In the genomic region with DNA sequence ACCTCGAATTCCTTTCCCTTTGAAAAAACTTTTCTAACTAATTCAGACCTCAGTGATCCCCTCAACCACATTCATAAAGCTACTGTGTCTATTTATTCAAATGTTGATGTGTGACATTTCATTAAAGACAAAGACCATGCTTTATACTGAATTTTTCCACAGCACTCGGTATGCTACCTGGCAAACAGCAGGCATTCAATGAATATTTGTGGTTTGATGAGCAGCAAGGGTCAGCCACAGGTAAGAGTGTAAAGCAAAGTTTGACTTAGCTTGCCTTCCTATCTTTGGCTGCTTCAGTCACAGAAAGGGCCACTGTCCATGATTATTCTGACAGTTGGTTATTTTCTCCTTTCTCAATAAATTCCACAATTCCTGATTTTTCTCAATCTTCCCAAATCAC, we compare ENCODE assay signal across 14 cellular contexts. TPM values are rescaled to one million over a fixed set of nuclear protein-coding genes. Genes with fewer than 3 reads are reported as not detected.
DNase-seq lines count a peak whose midpoint lies in the region; ATAC-seq, FAIRE-seq and TF ChIP-seq lines count a peak whose summit lies in the region.
"Had no signal": no experiment of that assay in that cellular context is flagged by ENCODE, and none has a peak within 500 bp of the region (broad histone marks: within the 10 kb centered on the region; RNA-seq: fewer than 3 reads in every experiment).

No MANE protein-coding gene starts in this region.

- peak; percentile 56 for ATAC-seq in HCT116
- ATAC-seq in GM18505 (IDR thresholded peaks at IDR 0.05; ENCODE audit: unreplicated experiment), result no peak
- ATAC-seq: WTC11 had no signal

- H3K9me1 ChIP-seq in keratinocyte (ENCODE audit: control insufficient read depth, extremely low read depth, insufficient read depth, low read length), result no peaks in the 10 kb centered on the region

- H4K20me1 ChIP-seq in HCT116 (ENCODE audit: insufficient read depth) (no peaks in the 10 kb centered on the region), keratinocyte (ENCODE audit: control insufficient read depth, extremely low read depth, insufficient read depth, low read length) (no peaks in the 10 kb centered on the region)

- H3K9ac ChIP-seq in HCT116 (ENCODE audit: low read length) (peak overlapping the region; percentile 29), keratinocyte (ENCODE audit: control insufficient read depth, extremely low read depth, insufficient read depth, low read length) (no peak overlapping the region)

- dilution Hi-C loops in keratinocyte (cut with MboI; ENCODE audit: extremely low pct_ligation_motif_present, low sequenced_read_pairs), result no loop called here

- BruUV-seq in HCT116 (replicated peaks; lab: Mats Ljungman, UMichigan), result no TSS peak

- H3K4me2 ChIP-seq in HCT116 (ENCODE audit: low read length) (peak overlapping the region; percentile 60), keratinocyte (ENCODE audit: control insufficient read depth, extremely low read depth, insufficient read depth, low read depth, low read length) (peak overlapping the region; percentile 46)

- no peaks in the 10 kb centered on the region for H3K36me3 ChIP-seq in HCT116 (ENCODE audit: control insufficient read depth in 1 of 2, insufficient read depth in 2 of 2, low read length in 2 of 2)
- H3K36me3 ChIP-seq in keratinocyte (ENCODE audit: control insufficient read depth in 2 of 2, extremely low read depth in 1 of 2, insufficient read depth in 2 of 2, low read length in 2 of 2), result no peaks in the 10 kb centered on the region

- H3K36me3 Mint-ChIP-seq in CD14-positive monocyte, result no peaks in the 10 kb centered on the region
- H3K36me3 Mint-ChIP-seq in activated T-helper 1 cell treated with anti-CD3 and anti-CD28 coated beads, Interleukin-12 subunit alpha, Interleukin-12 subunit beta, Interleukin-2, Interleukin-4 antibody, amounts not matched to agents 30 ng/mL and 10 ng/mL and 1 ng/mL, durations not matched to agents 14 hours and 24 hours and 36 hours (ENCODE audit: low read depth), result peaks cover 24% of the 10 kb centered on the region
- H3K36me3 Mint-ChIP-seq: WTC11 had no signal

- POLR2A ChIA-PET in HCT116 (lab: Charles Lee), result no interaction called here

- intact Hi-C loops in CD14-positive monocyte (cut with micrococcal nuclease) (loop anchor here in 1 of 2 donors (10.0 kb wide), 1 partner anchor 94 kb away; a partner anchor contains a TSS), HCT116 (cut with micrococcal nuclease) (no loop called here)
- intact Hi-C loops in activated T-helper 1 cell treated with anti-CD3 and anti-CD28 coated beads, Interleukin-12 subunit alpha, Interleukin-12 subunit beta, Interleukin-2, Interleukin-4 antibody, amounts not matched to agents 30 ng/mL and 10 ng/mL and 1 ng/mL, durations not matched to agents 14 hours and 24 hours and 36 hours (cut with micrococcal nuclease), result loop anchor here (10.0 kb wide), 1 partner anchor 536 kb away; a partner anchor contains a TSS

- H3K27ac ChIP-seq in HCT116 (ENCODE audit: low read depth, low read length), result no peak overlapping the region; the same call in 1 of the 2 replicates
- no peak overlapping the region for H3K27ac ChIP-seq in keratinocyte (ENCODE audit: control insufficient read depth, insufficient read depth, low read length)
- H3K27ac ChIP-seq: coronary artery had no signal

- no peak overlapping the region for H2AFZ ChIP-seq in HCT116 (ENCODE audit: low read depth, low read length, poor library complexity, severe bottlenecking)
- no peak overlapping the region for H2AFZ ChIP-seq in keratinocyte (ENCODE audit: control insufficient read depth, low read length)

- H3K9me3 Mint-ChIP-seq in CD14-positive monocyte, result no peaks in the 10 kb centered on the region
- no peaks in the 10 kb centered on the region for H3K9me3 Mint-ChIP-seq in activated T-helper 1 cell treated with anti-CD3 and anti-CD28 coated beads, Interleukin-12 subunit alpha, Interleukin-12 subunit beta, Interleukin-2, Interleukin-4 antibody, amounts not matched to agents 30 ng/mL and 10 ng/mL and 1 ng/mL, durations not matched to agents 14 hours and 24 hours and 36 hours
- H3K9me3 Mint-ChIP-seq: WTC11 had no signal

- TF ChIP-seq RAD21 in HCT116 (IDR thresholded peaks at IDR 0.05; ENCODE audit: low read depth), result peak; percentile 12; the same call in 1 of the 2 replicates

- H3K79me2 ChIP-seq in HCT116 (ENCODE audit: insufficient read depth, low read length) (no peaks in the 10 kb centered on the region), keratinocyte (ENCODE audit: control insufficient read depth, insufficient read depth, low read length) (no peaks in the 10 kb centered on the region)

- DNase-seq in CD14-positive monocyte (ENCODE audit: low spot score) (no peak), HCT116 (ENCODE audit: low read depth, low spot score) (no peak), keratinocyte (ENCODE audit: low read depth, low spot score) (no peak), NCI-H2081 treated with DMSO at 0.1 percent for 48 hours (lab: John Stamatoyannopoulos, UW) (no peak), NCI-H446 treated with DMSO at 0.1 percent for 48 hours (lab: John Stamatoyannopoulos, UW) (no peak), medulla oblongata (ENCODE audit: extremely low spot score) (no peak)
- no peak for DNase-seq in activated T-helper 1 cell treated with anti-CD3 and anti-CD28 coated beads, Interleukin-12 subunit alpha, Interleukin-12 subunit beta, Interleukin-2, Interleukin-4 antibody, amounts not matched to agents 30 ng/mL and 10 ng/mL and 1 ng/mL, durations not matched to agents 14 hours and 24 hours and 36 hours (ENCODE audit: low spot score)
- DNase-seq: NCI-H1436 treated with DMSO at 0.1 percent for 48 hours; NCI-H524 treated with DMSO at 0.1 percent for 48 hours; SIG-M5; stimulated activated CD4-positive, alpha-beta T cell treated with anti-CD3 and anti-CD28 coated beads, Interleukin-2, amount 100 ng/mL, for 24 hours had no signal

- peaks cover 0 to 2% (median 0%) of the 10 kb centered on the region in 3 donors for H3K27me3 Mint-ChIP-seq in CD14-positive monocyte (ENCODE audit: low read depth in 3 of 3)
- H3K27me3 Mint-ChIP-seq in activated T-helper 1 cell treated with anti-CD3 and anti-CD28 coated beads, Interleukin-12 subunit alpha, Interleukin-12 subunit beta, Interleukin-2, Interleukin-4 antibody, amounts not matched to agents 30 ng/mL and 10 ng/mL and 1 ng/mL, durations not matched to agents 14 hours and 24 hours and 36 hours (ENCODE audit: insufficient read depth), result no peaks in the 10 kb centered on the region

- no peaks in the 10 kb centered on the region for H3K27me3 ChIP-seq in HCT116 (ENCODE audit: insufficient read depth, low read length)
- H3K27me3 ChIP-seq in keratinocyte (ENCODE audit: control insufficient read depth, extremely low read depth, insufficient read depth, low read length), result no peaks in the 10 kb centered on the region

- no peaks in the 10 kb centered on the region for H3K9me2 ChIP-seq in HCT116 (ENCODE audit: insufficient read depth)

- H3K4me1 ChIP-seq in HCT116 (ENCODE audit: control insufficient read depth in 1 of 2, insufficient read depth in 2 of 2, low read length in 2 of 2) (peaks cover 18 to 43% of the 10 kb centered on the region in 2 experiments), keratinocyte (ENCODE audit: control insufficient read depth, extremely low read depth, insufficient read depth, low read length) (peaks cover 25% of the 10 kb centered on the region)

- no peak for TF ChIP-seq POLR2A in HCT116 (IDR thresholded peaks at IDR 0.05; ENCODE audit: borderline replicate concordance, extremely low read depth, insufficient read depth, insufficient read length)
- no peak for TF ChIP-seq POLR2A in GM18505 (IDR thresholded peaks at IDR 0.05; ENCODE audit: borderline replicate concordance, extremely low read depth, insufficient read depth, insufficient read length)

- CTCF ChIA-PET in HCT116 (lab: Charles Lee), result interaction anchor here (1.0 to 1.4 kb wide), 2 partner anchors 8 to 123 kb away, joined by 3 to 4 read pairs; no protein-coding TSS in a partner anchor

- H3K4me3 ChIP-seq in HCT116 (replicated peaks in 1 of 2; ENCODE audit: low read depth in 1 of 2, low read length in 2 of 2), result peak overlapping the region in 1 of 2 experiments; percentile 15; a peak in 2 of 4 replicates
- no peak overlapping the region for H3K4me3 ChIP-seq in keratinocyte (ENCODE audit: control insufficient read depth in 2 of 3, extremely low read depth in 1 of 3, insufficient read depth in 2 of 3, low read depth in 1 of 3, low read length in 3 of 3)
- H3K4me3 ChIP-seq: coronary artery had no signal

- RAD21 ChIA-PET in HCT116 (lab: Charles Lee; ENCODE audit: low non-redundant PET in 1 of 2, low total read pairs in 2 of 2, uncharacterized antibody in 2 of 2, unreplicated experiment in 2 of 2), result no interaction called here

- H3K4me3 Mint-ChIP-seq in CD14-positive monocyte, result no peak overlapping the region
- peak overlapping the region; percentile 75 for H3K4me3 Mint-ChIP-seq in activated T-helper 1 cell treated with anti-CD3 and anti-CD28 coated beads, Interleukin-12 subunit alpha, Interleukin-12 subunit beta, Interleukin-2, Interleukin-4 antibody, amounts not matched to agents 30 ng/mL and 10 ng/mL and 1 ng/mL, durations not matched to agents 14 hours and 24 hours and 36 hours
- H3K4me3 Mint-ChIP-seq: WTC11 had no signal

- H3K4me1 Mint-ChIP-seq in CD14-positive monocyte, result peaks cover 49% of the 10 kb centered on the region
- peaks cover 74% of the 10 kb centered on the region for H3K4me1 Mint-ChIP-seq in activated T-helper 1 cell treated with anti-CD3 and anti-CD28 coated beads, Interleukin-12 subunit alpha, Interleukin-12 subunit beta, Interleukin-2, Interleukin-4 antibody, amounts not matched to agents 30 ng/mL and 10 ng/mL and 1 ng/mL, durations not matched to agents 14 hours and 24 hours and 36 hours (ENCODE audit: low read depth)

- H3K9me3 ChIP-seq in HCT116 (ENCODE audit: control insufficient read depth in 1 of 2, insufficient read depth in 1 of 2, low read depth in 1 of 2, low read length in 2 of 2), result no peaks in the 10 kb centered on the region
- H3K9me3 ChIP-seq in keratinocyte (ENCODE audit: control insufficient read depth, low read depth, low read length), result no peaks in the 10 kb centered on the region

- TF ChIP-seq CTCF in CD14-positive monocyte (IDR thresholded peaks at IDR 0.05) (no peak), HCT116 (IDR thresholded peaks at IDR 0.05 in 2 of 3, conservative IDR thresholded peaks at IDR 0.05 in 1 of 3; ENCODE audit: borderline replicate concordance in 1 of 3, insufficient read depth in 1 of 3, low read depth in 2 of 3, low read length in 2 of 3) (no peak), keratinocyte (optimal IDR thresholded peaks at IDR 0.05 in 1 of 3, IDR thresholded peaks at IDR 0.05 in 1 of 3, conservative IDR thresholded peaks at IDR 0.05 in 1 of 3; ENCODE audit: extremely low read depth in 1 of 3, insufficient read depth in 2 of 3, low read length in 3 of 3) (no peak)

- peak; percentile 77 for FAIRE-seq in keratinocyte (lab: Jason Lieb, UNC)

- peak overlapping the region in 5 of 7 donors; percentile 52 to 94 (median 87) for H3K27ac Mint-ChIP-seq in CD14-positive monocyte
- peak overlapping the region; percentile 98 for H3K27ac Mint-ChIP-seq in activated T-helper 1 cell treated with anti-CD3 and anti-CD28 coated beads, Interleukin-12 subunit alpha, Interleukin-12 subunit beta, Interleukin-2, Interleukin-4 antibody, amounts not matched to agents 30 ng/mL and 10 ng/mL and 1 ng/mL, durations not matched to agents 14 hours and 24 hours and 36 hours
- H3K27ac Mint-ChIP-seq: WTC11 had no signal

RNA-seq across cellular contexts. Expression of a gene that starts 5.1 kb away (rescaled TPM):
- polyA plus RNA-seq in CD14-positive monocyte (100 to 1,000 TPM in 1 of 2 donors, 10 to 100 TPM in 1; 92.6 to 135 TPM), keratinocyte (18.9 to 32.5 TPM (median 26.6 TPM) in 3 replicates)
- total RNA-seq in HCT116 (2021; ENCODE audit: unreplicated experiment), result 27.0 TPM
- 12.9 and 13.6 TPM in 2 replicates for polyA plus RNA-seq in HCT116 (2012)
- 100.0 and 103 TPM in 2 replicates for total RNA-seq in activated T-helper 1 cell treated with anti-CD3 and anti-CD28 coated beads, Interleukin-12 subunit alpha, Interleukin-12 subunit beta, Interleukin-2, Interleukin-4 antibody, amounts not matched to agents 30 ng/mL and 10 ng/mL and 1 ng/mL, durations not matched to agents 14 hours and 24 hours and 36 hours
- 24.6 TPM for polyA plus RNA-seq in keratinocyte (2011; ENCODE audit: low read depth)
- polyA plus RNA-seq in keratinocyte (2011; cell fraction: cytosol; rRNA removed), result 18.5 and 31.2 TPM in 2 replicates
- 13.8 and 18.6 TPM in 2 replicates for polyA plus RNA-seq in keratinocyte (2011; cell fraction: nucleus; rRNA removed)
- polyA plus RNA-seq in keratinocyte (2012; ENCODE audit: low replicate concordance), result 16.2 and 23.0 TPM in 2 replicates
- polyA minus RNA-seq in keratinocyte, result 8.4 to 38.7 TPM (median 18.1 TPM) in 3 replicates
- polyA minus RNA-seq in keratinocyte (2011; cell fraction: cytosol; rRNA and poly(A)+ RNA removed), result 29.9 TPM
- polyA minus RNA-seq in keratinocyte (2011; cell fraction: nucleus; rRNA and poly(A)+ RNA removed), result 14.4 and 25.3 TPM in 2 replicates
